In the genomic region with DNA sequence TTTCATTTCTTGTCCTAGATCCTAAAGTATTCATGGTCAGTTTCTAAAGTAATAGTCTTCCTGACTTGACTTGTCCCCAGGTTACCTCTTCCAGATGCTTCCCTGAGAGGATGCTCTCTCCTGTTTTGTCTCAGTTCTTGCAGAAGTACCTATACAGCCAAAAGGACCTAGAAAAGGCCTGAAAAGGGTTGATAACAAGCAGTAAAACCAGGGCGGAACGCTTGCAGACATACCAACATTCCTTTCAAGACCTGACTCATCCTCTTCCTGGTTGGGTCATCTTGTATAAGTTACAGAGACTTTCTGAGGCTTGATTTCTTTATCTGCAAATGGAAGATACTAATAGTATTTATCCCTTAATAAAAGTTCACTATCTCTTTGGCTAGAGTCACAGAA, we compare ENCODE assay signal across 11 cellular contexts.
DNase-seq lines count a peak whose midpoint lies in the region; ATAC-seq and TF ChIP-seq lines count a peak whose summit lies in the region.
"Had no signal": no experiment of that assay in that cellular context is flagged by ENCODE, and none has a peak within 500 bp of the region (broad histone marks: within the 10 kb centered on the region; RNA-seq: fewer than 3 reads in every experiment).

No MANE protein-coding gene starts in this region.

- H3K27me3 ChIP-seq in upper lobe of right lung: no peaks in the 10 kb centered on the region
- H3K27me3 ChIP-seq: BLaER1 had no signal

- peak overlapping the region; percentile 4 for H3K27ac Mint-ChIP-seq in activated naive CD8-positive, alpha-beta T cell treated with anti-CD3 and anti-CD28 coated beads, Interleukin-2, amount 50 U/mL, for 24 hours
- no peak overlapping the region for H3K27ac Mint-ChIP-seq in activated naive CD8-positive, alpha-beta T cell treated with anti-CD3 and anti-CD28 coated beads for 36 hours
- peak overlapping the region; percentile 41 for H3K27ac Mint-ChIP-seq in T-helper 1 cell treated with Interleukin-12 subunit alpha and Interleukin-12 subunit beta and Interleukin-4 antibody, amounts not matched to agents 30 μg/mL and 1 μg/mL, for 36 hours

- ATAC-seq in activated naive CD8-positive, alpha-beta T cell treated with anti-CD3 and anti-CD28 coated beads, Interleukin-2, amount 50 U/mL, for 24 hours: no peak
- ATAC-seq in upper lobe of right lung (no peak), HG03045 (IDR thresholded peaks at IDR 0.05; ENCODE audit: unreplicated experiment) (no peak), HG02759 (IDR thresholded peaks at IDR 0.05; ENCODE audit: unreplicated experiment) (no peak)

- H3K4me1 ChIP-seq in upper lobe of right lung: peaks cover 7% of the 10 kb centered on the region
- H3K4me1 ChIP-seq: BLaER1 had no signal

- H3K9me3 ChIP-seq in upper lobe of right lung: no peaks in the 10 kb centered on the region
- H3K9me3 ChIP-seq: BLaER1 had no signal

- H3K4me3 ChIP-seq in fibroblast of villous mesenchyme (ENCODE audit: low read depth, low read length) (no peak overlapping the region), upper lobe of right lung (no peak overlapping the region)
- H3K4me3 ChIP-seq: BLaER1 had no signal

- H3K27me3 Mint-ChIP-seq in activated naive CD8-positive, alpha-beta T cell treated with anti-CD3 and anti-CD28 coated beads, Interleukin-2, amount 50 U/mL, for 24 hours: peaks cover 10% of the 10 kb centered on the region
- no peaks in the 10 kb centered on the region for H3K27me3 Mint-ChIP-seq in activated naive CD8-positive, alpha-beta T cell treated with anti-CD3 and anti-CD28 coated beads for 36 hours
- H3K27me3 Mint-ChIP-seq in T-helper 1 cell treated with Interleukin-12 subunit alpha and Interleukin-12 subunit beta and Interleukin-4 antibody, amounts not matched to agents 30 μg/mL and 1 μg/mL, for 36 hours (ENCODE audit: low read depth): no peaks in the 10 kb centered on the region

- no peak overlapping the region for H3K4me3 Mint-ChIP-seq in activated naive CD8-positive, alpha-beta T cell treated with anti-CD3 and anti-CD28 coated beads, Interleukin-2, amount 50 U/mL, for 24 hours
- H3K4me3 Mint-ChIP-seq in activated naive CD8-positive, alpha-beta T cell treated with anti-CD3 and anti-CD28 coated beads for 36 hours: no peak overlapping the region
- no peak overlapping the region for H3K4me3 Mint-ChIP-seq in T-helper 1 cell treated with Interleukin-12 subunit alpha and Interleukin-12 subunit beta and Interleukin-4 antibody, amounts not matched to agents 30 μg/mL and 1 μg/mL, for 36 hours

- TF ChIP-seq CTCF in fibroblast of villous mesenchyme (IDR thresholded peaks at IDR 0.05; ENCODE audit: insufficient read depth, low read depth, low read length) (no peak), upper lobe of right lung (IDR thresholded peaks at IDR 0.05) (no peak)

- no peaks in the 10 kb centered on the region for H3K36me3 ChIP-seq in upper lobe of right lung
- H3K36me3 ChIP-seq: BLaER1 had no signal

- no peak for DNase-seq in activated naive CD8-positive, alpha-beta T cell treated with anti-CD3 and anti-CD28 coated beads, Interleukin-2, amount 50 U/mL, for 24 hours
- no peak for DNase-seq in activated naive CD8-positive, alpha-beta T cell treated with anti-CD3 and anti-CD28 coated beads for 36 hours
- DNase-seq in fibroblast of villous mesenchyme (ENCODE audit: low read depth): peak; percentile 85
- no peak for DNase-seq in upper lobe of right lung
- DNase-seq in NCI-H2196 treated with DMSO at 0.1 percent for 48 hours (lab: John Stamatoyannopoulos, UW; ENCODE audit: unreplicated experiment): no peak
- DNase-seq: NCI-H1092, SHP77 had no signal

- no peaks in the 10 kb centered on the region for H3K36me3 Mint-ChIP-seq in activated naive CD8-positive, alpha-beta T cell treated with anti-CD3 and anti-CD28 coated beads, Interleukin-2, amount 50 U/mL, for 24 hours (ENCODE audit: low read depth)
- no peaks in the 10 kb centered on the region for H3K36me3 Mint-ChIP-seq in activated naive CD8-positive, alpha-beta T cell treated with anti-CD3 and anti-CD28 coated beads for 36 hours
- peaks cover 3% of the 10 kb centered on the region for H3K36me3 Mint-ChIP-seq in T-helper 1 cell treated with Interleukin-12 subunit alpha and Interleukin-12 subunit beta and Interleukin-4 antibody, amounts not matched to agents 30 μg/mL and 1 μg/mL, for 36 hours (ENCODE audit: low read depth)

- no peaks in the 10 kb centered on the region for H3K9me3 Mint-ChIP-seq in activated naive CD8-positive, alpha-beta T cell treated with anti-CD3 and anti-CD28 coated beads, Interleukin-2, amount 50 U/mL, for 24 hours
- no peaks in the 10 kb centered on the region for H3K9me3 Mint-ChIP-seq in activated naive CD8-positive, alpha-beta T cell treated with anti-CD3 and anti-CD28 coated beads for 36 hours
- peaks cover 5% of the 10 kb centered on the region for H3K9me3 Mint-ChIP-seq in T-helper 1 cell treated with Interleukin-12 subunit alpha and Interleukin-12 subunit beta and Interleukin-4 antibody, amounts not matched to agents 30 μg/mL and 1 μg/mL, for 36 hours

- H3K4me1 Mint-ChIP-seq in activated naive CD8-positive, alpha-beta T cell treated with anti-CD3 and anti-CD28 coated beads, Interleukin-2, amount 50 U/mL, for 24 hours: peaks cover 40% of the 10 kb centered on the region
- H3K4me1 Mint-ChIP-seq in activated naive CD8-positive, alpha-beta T cell treated with anti-CD3 and anti-CD28 coated beads for 36 hours: peaks cover 20% of the 10 kb centered on the region
- peaks cover 41% of the 10 kb centered on the region for H3K4me1 Mint-ChIP-seq in T-helper 1 cell treated with Interleukin-12 subunit alpha and Interleukin-12 subunit beta and Interleukin-4 antibody, amounts not matched to agents 30 μg/mL and 1 μg/mL, for 36 hours (ENCODE audit: low read depth)

- peak overlapping the region; percentile 19 for H3K27ac ChIP-seq in upper lobe of right lung
- H3K27ac ChIP-seq: BLaER1 had no signal

- intact Hi-C loops in upper lobe of right lung (cut with DNase I): no loop called here
